Comparison of ENCODE assay signal across 1 cellular context in the genomic region with DNA sequence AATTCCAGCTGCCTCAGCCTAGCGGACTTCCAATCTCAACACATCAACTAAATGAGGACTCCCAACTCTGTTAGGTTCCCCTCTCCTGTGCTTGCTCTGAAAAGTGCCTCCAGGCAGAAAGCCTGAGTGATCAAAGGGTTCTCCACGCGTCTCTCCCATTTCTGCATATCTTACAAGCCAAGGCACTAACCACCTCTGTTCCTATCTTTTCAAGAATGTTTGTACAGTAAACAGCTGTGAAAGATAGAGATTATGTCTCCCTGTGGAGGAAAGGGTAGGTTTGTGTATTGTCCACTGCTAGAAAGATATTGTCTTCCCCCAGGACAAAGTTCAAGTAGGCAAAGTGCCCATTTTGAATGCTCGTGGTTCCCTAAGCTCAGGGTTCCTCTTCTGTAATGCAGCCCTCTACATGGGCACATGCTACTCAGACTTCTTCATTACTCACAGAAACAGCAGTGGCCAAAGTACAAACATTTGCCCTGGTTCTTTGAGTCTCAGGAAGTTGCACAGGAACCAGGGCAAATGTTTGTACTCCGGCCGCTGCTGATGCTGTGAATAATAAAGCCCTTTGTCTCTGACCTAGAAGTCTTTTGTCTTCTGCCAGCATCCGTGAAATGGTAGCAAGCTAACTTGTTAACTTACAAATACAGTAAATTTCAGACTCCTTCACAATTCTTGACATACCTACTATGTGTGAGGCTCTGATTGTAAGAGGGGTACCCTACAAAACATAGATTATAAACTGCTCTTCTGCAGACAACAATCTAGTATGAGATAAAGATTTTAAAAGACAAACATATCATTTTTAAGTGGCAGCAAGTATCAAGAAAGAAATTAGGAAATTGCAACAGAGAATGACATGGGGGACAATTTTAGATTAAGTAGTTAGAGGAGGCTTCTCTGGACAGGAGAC.
TF ChIP-seq lines count a peak whose summit lies in the region.

No MANE protein-coding gene starts in this region.

TF ChIP-seq in WTC11, 78 proteins besides CTCF, POLR2A, EP300 and RAD21 (continued from another document):
- TF ChIP-seq, protein P1, sequence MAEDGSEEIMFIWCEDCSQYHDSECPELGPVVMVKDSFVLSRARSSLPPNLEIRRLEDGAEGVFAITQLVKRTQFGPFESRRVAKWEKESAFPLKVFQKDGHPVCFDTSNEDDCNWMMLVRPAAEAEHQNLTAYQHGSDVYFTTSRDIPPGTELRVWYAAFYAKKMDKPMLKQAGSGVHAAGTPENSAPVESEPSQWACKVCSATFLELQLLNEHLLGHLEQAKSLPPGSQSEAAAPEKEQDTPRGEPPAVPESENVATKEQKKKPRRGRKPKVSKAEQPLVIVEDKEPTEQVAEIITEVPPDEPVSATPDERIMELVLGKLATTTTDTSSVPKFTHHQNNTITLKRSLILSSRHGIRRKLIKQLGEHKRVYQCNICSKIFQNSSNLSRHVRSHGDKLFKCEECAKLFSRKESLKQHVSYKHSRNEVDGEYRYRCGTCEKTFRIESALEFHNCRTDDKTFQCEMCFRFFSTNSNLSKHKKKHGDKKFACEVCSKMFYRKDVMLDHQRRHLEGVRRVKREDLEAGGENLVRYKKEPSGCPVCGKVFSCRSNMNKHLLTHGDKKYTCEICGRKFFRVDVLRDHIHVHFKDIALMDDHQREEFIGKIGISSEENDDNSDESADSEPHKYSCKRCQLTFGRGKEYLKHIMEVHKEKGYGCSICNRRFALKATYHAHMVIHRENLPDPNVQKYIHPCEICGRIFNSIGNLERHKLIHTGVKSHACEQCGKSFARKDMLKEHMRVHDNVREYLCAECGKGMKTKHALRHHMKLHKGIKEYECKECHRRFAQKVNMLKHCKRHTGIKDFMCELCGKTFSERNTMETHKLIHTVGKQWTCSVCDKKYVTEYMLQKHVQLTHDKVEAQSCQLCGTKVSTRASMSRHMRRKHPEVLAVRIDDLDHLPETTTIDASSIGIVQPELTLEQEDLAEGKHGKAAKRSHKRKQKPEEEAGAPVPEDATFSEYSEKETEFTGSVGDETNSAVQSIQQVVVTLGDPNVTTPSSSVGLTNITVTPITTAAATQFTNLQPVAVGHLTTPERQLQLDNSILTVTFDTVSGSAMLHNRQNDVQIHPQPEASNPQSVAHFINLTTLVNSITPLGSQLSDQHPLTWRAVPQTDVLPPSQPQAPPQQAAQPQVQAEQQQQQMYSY (CRISPR knock-in tag; IDR thresholded peaks at IDR 0.05): no peak
- TF ChIP-seq, protein P2, sequence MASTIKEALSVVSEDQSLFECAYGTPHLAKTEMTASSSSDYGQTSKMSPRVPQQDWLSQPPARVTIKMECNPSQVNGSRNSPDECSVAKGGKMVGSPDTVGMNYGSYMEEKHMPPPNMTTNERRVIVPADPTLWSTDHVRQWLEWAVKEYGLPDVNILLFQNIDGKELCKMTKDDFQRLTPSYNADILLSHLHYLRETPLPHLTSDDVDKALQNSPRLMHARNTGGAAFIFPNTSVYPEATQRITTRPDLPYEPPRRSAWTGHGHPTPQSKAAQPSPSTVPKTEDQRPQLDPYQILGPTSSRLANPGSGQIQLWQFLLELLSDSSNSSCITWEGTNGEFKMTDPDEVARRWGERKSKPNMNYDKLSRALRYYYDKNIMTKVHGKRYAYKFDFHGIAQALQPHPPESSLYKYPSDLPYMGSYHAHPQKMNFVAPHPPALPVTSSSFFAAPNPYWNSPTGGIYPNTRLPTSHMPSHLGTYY (CRISPR knock-in tag; IDR thresholded peaks at IDR 0.05): no peak
